In the genomic region with DNA sequence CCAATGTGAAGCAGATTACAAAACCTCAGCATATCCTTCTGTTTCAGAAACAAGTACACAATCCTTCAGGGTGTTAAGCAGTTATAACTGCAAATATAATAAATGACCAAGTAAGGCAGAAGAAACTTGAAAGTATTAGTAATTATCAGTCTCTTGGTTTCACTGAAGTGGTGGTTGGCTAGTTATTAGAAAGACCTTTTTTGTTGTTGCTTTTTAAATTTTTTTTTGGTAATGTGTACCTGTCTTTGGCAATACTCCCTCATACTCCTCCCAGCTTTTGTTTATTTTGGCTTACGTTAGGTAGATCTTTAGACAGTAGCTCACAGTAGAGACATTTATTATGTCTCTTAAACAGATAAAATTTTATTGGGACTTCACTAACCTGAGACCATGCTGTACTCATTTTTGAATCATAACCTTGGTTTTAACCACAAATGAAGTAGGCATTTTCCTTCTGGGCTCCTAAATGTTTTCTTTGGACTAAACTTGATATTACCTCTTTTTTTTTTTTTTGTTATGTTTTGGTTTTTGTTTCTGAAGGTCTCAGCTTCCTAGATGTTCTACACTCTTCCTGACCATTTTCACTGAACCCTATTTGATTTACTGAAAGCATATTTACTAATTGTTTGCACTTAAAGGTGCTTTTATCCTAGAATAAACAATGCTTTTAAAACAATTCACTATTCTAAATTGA, we compare ENCODE assay signal across 8 cellular contexts. TPM values are rescaled to one million over a fixed set of nuclear protein-coding genes. Genes with fewer than 3 reads are reported as not detected.
DNase-seq lines count a peak whose midpoint lies in the region; ATAC-seq and TF ChIP-seq lines count a peak whose summit lies in the region.

No MANE protein-coding gene starts in this region.

- H3K27me3 ChIP-seq in endocrine pancreas (ENCODE audit: control insufficient read depth, insufficient read depth, low read length), result no peaks in the 10 kb centered on the region
- no peaks in the 10 kb centered on the region for H3K27me3 ChIP-seq in CD4-positive, alpha-beta memory T cell (ENCODE audit: insufficient read depth, low read length)
- no peaks in the 10 kb centered on the region for H3K27me3 ChIP-seq in ascending aorta

- peak overlapping the region; percentile 52 for H3K27ac Mint-ChIP-seq in stimulated activated naive CD8-positive, alpha-beta T cell treated with anti-CD3 and anti-CD28 coated beads, Interleukin-15, Interleukin-2, amounts not matched to agents 100 ng/mL and 50 ng/mL, for 24 hours
- peak overlapping the region in 2 of 7 donors; percentile 14 to 17 for H3K27ac Mint-ChIP-seq in CD4-positive, alpha-beta memory T cell

- intact Hi-C loops in CD4-positive, alpha-beta memory T cell (cut with micrococcal nuclease), result no loop called here
- intact Hi-C loops in ascending aorta (cut with DNase I), result no loop called here

- TF ChIP-seq CTCF in ascending aorta (IDR thresholded peaks at IDR 0.05), result no peak

- CTCF ChIA-PET in CD4-positive, alpha-beta memory T cell (lab: Charles Lee; ENCODE audit: partially characterized antibody), result interaction anchor here (1.5 kb wide), 1 partner anchor 71 kb away, joined by 6 read pairs; no protein-coding TSS in a partner anchor

- H3K4me3 ChIP-seq in endocrine pancreas (ENCODE audit: control insufficient read depth, insufficient read depth, low read length) (peak overlapping the region; percentile 64), ascending aorta (no peak overlapping the region)
- H3K4me3 ChIP-seq in CD4-positive, alpha-beta memory T cell (ENCODE audit: low read length in 2 of 2), result no peak overlapping the region

- no peak overlapping the region for H3K27ac ChIP-seq in CD4-positive, alpha-beta memory T cell (ENCODE audit: low read depth, low read length)
- no peak overlapping the region for H3K27ac ChIP-seq in ascending aorta

- no peak overlapping the region for H3K4me3 Mint-ChIP-seq in stimulated activated naive CD8-positive, alpha-beta T cell treated with anti-CD3 and anti-CD28 coated beads, Interleukin-15, Interleukin-2, amounts not matched to agents 100 ng/mL and 50 ng/mL, for 24 hours
- H3K4me3 Mint-ChIP-seq in CD4-positive, alpha-beta memory T cell, result peak overlapping the region in 3 of 8 donors; percentile 14 to 27 (median 24)

- H3K9me3 ChIP-seq in endocrine pancreas (ENCODE audit: control insufficient read depth, low read length) (no peaks in the 10 kb centered on the region), ascending aorta (no peaks in the 10 kb centered on the region)
- H3K9me3 ChIP-seq in CD4-positive, alpha-beta memory T cell (ENCODE audit: control insufficient read depth in 1 of 2, low read length in 2 of 2), result no peaks in the 10 kb centered on the region

- POLR2A ChIA-PET in CD4-positive, alpha-beta memory T cell (lab: Charles Lee; ENCODE audit: partially characterized antibody), result no interaction called here

- DNase-seq in stimulated activated naive CD8-positive, alpha-beta T cell treated with anti-CD3 and anti-CD28 coated beads, Interleukin-15, Interleukin-2, amounts not matched to agents 100 U/mL and 50 U/mL, for 24 hours, result no peak
- peak; percentile 64 for DNase-seq in LHCN-M2 (ENCODE audit: low read depth)
- DNase-seq in activated gamma-delta T cell (lab: John Stamatoyannopoulos, UW), result no peak
- DNase-seq in CD4-positive, alpha-beta memory T cell, result no peak
- no peak for DNase-seq in midbrain (lab: John Stamatoyannopoulos, UW)
- DNase-seq in ascending aorta (ENCODE audit: low spot score in 2 of 2), result no peak

- no peaks in the 10 kb centered on the region for H3K9me3 Mint-ChIP-seq in stimulated activated naive CD8-positive, alpha-beta T cell treated with anti-CD3 and anti-CD28 coated beads, Interleukin-15, Interleukin-2, amounts not matched to agents 100 ng/mL and 50 ng/mL, for 24 hours
- peaks cover 0 to 1% (median 0%) of the 10 kb centered on the region in 8 donors for H3K9me3 Mint-ChIP-seq in CD4-positive, alpha-beta memory T cell

- H3K4me1 ChIP-seq in endocrine pancreas (ENCODE audit: control insufficient read depth, insufficient read depth, low read length), result peaks cover 27% of the 10 kb centered on the region
- peaks cover 56% of the 10 kb centered on the region for H3K4me1 ChIP-seq in CD4-positive, alpha-beta memory T cell (ENCODE audit: insufficient read depth, low read length)
- no peaks in the 10 kb centered on the region for H3K4me1 ChIP-seq in ascending aorta

- H3K36me3 Mint-ChIP-seq in stimulated activated naive CD8-positive, alpha-beta T cell treated with anti-CD3 and anti-CD28 coated beads, Interleukin-15, Interleukin-2, amounts not matched to agents 100 ng/mL and 50 ng/mL, for 24 hours (ENCODE audit: low read depth), result peaks cover 3% of the 10 kb centered on the region
- no peaks in the 10 kb centered on the region for H3K36me3 Mint-ChIP-seq in CD4-positive, alpha-beta memory T cell

- H3K27me3 Mint-ChIP-seq in stimulated activated naive CD8-positive, alpha-beta T cell treated with anti-CD3 and anti-CD28 coated beads, Interleukin-15, Interleukin-2, amounts not matched to agents 100 ng/mL and 50 ng/mL, for 24 hours, result no peaks in the 10 kb centered on the region
- H3K27me3 Mint-ChIP-seq in CD4-positive, alpha-beta memory T cell, result no peaks in the 10 kb centered on the region

- H3K4me1 Mint-ChIP-seq in stimulated activated naive CD8-positive, alpha-beta T cell treated with anti-CD3 and anti-CD28 coated beads, Interleukin-15, Interleukin-2, amounts not matched to agents 100 ng/mL and 50 ng/mL, for 24 hours (ENCODE audit: low read depth), result peaks cover 60% of the 10 kb centered on the region
- H3K4me1 Mint-ChIP-seq in CD4-positive, alpha-beta memory T cell, result peaks cover 40 to 67% (median 55%) of the 10 kb centered on the region in 4 donors

- no peaks in the 10 kb centered on the region for H3K36me3 ChIP-seq in endocrine pancreas (ENCODE audit: control insufficient read depth, insufficient read depth, low read length)
- H3K36me3 ChIP-seq in CD4-positive, alpha-beta memory T cell (ENCODE audit: insufficient read depth, low read length), result no peaks in the 10 kb centered on the region
- H3K36me3 ChIP-seq in ascending aorta, result no peaks in the 10 kb centered on the region

- ATAC-seq in stimulated activated naive CD8-positive, alpha-beta T cell treated with anti-CD3 and anti-CD28 coated beads, Interleukin-15, Interleukin-2, amounts not matched to agents 100 U/mL and 50 U/mL, for 24 hours, result no peak

- H3K9ac ChIP-seq in endocrine pancreas (ENCODE audit: control insufficient read depth, insufficient read depth, low read length), result no peak overlapping the region

RNA-seq across cellular contexts. Expression of a gene that starts 6.4 kb away (rescaled TPM):
- 10.4 and 11.8 TPM in 2 replicates for total RNA-seq in LHCN-M2 (2014; rRNA removed)
- 3.3 TPM for polyA plus RNA-seq in LHCN-M2 (2012)
- 10 to 100 TPM; 25.7 to 25.8 TPM for total RNA-seq in CD4-positive, alpha-beta memory T cell
- 1 to 10 TPM; 3.5 to 8.4 TPM for polyA plus RNA-seq in CD4-positive, alpha-beta memory T cell
- total RNA-seq in ascending aorta, result 18.9 TPM
